Comparison of ENCODE assay signal across 8 cellular contexts in the genomic region with DNA sequence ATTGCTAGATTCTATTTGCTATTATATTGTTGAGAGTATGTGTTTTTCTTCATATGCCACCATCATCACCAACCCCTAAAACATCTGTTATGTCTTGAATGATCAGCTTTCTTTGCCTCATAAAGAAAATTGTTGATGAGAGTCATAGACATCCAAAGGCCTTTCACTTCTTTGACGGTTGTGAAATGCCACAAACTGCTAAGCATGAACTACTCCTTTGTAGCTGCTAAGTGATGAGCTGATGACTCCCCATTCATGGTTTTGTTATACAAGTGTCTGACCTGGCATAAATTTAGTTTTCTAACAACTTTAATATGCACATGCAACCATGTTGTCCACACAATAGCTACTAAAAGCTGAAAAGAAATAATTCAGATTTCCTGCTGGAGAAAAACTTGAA. TPM values are rescaled to one million over a fixed set of nuclear protein-coding genes. Genes with fewer than 3 reads are reported as not detected.
DNase-seq lines count a peak whose midpoint lies in the region; TF ChIP-seq lines count a peak whose summit lies in the region.
"Had no signal": no experiment of that assay in that cellular context is flagged by ENCODE, and none has a peak within 500 bp of the region (broad histone marks: within the 10 kb centered on the region; RNA-seq: fewer than 3 reads in every experiment).

No MANE protein-coding gene starts in this region.

- no peak overlapping the region for H3K27ac ChIP-seq in HEK293 (ENCODE audit: extremely low read depth, low read depth, low read length)
- no peak overlapping the region for H3K27ac ChIP-seq in SU-DHL-6 (ENCODE audit: low read depth, low read length)
- no peak overlapping the region for H3K27ac ChIP-seq in smooth muscle cell (ENCODE audit: low read depth)

- H3K9me2 ChIP-seq in SU-DHL-6 (replicated peaks; ENCODE audit: insufficient read depth, low read length) = no peaks in the 10 kb centered on the region

- no peaks in the 10 kb centered on the region for H4K20me1 ChIP-seq in SU-DHL-6 (ENCODE audit: low read depth, low read length)
- H4K20me1 ChIP-seq in smooth muscle cell (ENCODE audit: low read depth) = no peaks in the 10 kb centered on the region

- H3K9ac ChIP-seq in SU-DHL-6 (ENCODE audit: low read length) = peak overlapping the region; percentile 88
- no peak overlapping the region for H3K9ac ChIP-seq in smooth muscle cell (ENCODE audit: low read depth)

- H3K4me2 ChIP-seq in SU-DHL-6 (ENCODE audit: low read depth, low read length, poor library complexity, severe bottlenecking) (peak overlapping the region; percentile 70), smooth muscle cell (peak overlapping the region; percentile 80)

- CTCF ChIA-PET in HEK293 (lab: Yijun Ruan, JAX) = interaction anchor here (0.5 to 3.9 kb wide), 47 partner anchors 10 to 1532 kb away, joined by 3 to 84 read pairs (median 5); partner anchors contain the start of genes ARG1 and ENPP3

- TF ChIP-seq CTCF in HEK293 (tag by site-specific recombination; IDR thresholded peaks at IDR 0.05) = no peak
- TF ChIP-seq CTCF in SU-DHL-6 (IDR thresholded peaks at IDR 0.05; ENCODE audit: insufficient read depth, low read length, poor library complexity, severe bottlenecking) = no peak
- TF ChIP-seq CTCF in smooth muscle cell (IDR thresholded peaks at IDR 0.05; ENCODE audit: borderline replicate concordance, insufficient read depth, poor library complexity, severe bottlenecking) = no peak

- POLR2A ChIA-PET in HEK293 (lab: Yijun Ruan, JAX) = interaction anchor here (1.3 to 1.5 kb wide), 4 partner anchors 9 to 60 kb away, joined by 3 to 9 read pairs (median 4); no protein-coding TSS in a partner anchor

- H3F3A ChIP-seq in SU-DHL-6 (ENCODE audit: insufficient read depth) (no peaks in the 10 kb centered on the region), smooth muscle cell (ENCODE audit: low read depth) (no peaks in the 10 kb centered on the region)

- WGBS in smooth muscle cell (ENCODE audit: low lambda C conversion rate) = 62% methylated on average over 1 of the region's 1 CpG

- H3K9me3 ChIP-seq in HEK293 (ENCODE audit: control insufficient read depth, insufficient read depth, low read depth, low read length) = no peaks in the 10 kb centered on the region
- H3K9me3 ChIP-seq in SU-DHL-6 (ENCODE audit: insufficient read depth, low read length) = no peaks in the 10 kb centered on the region
- H3K9me3 ChIP-seq in smooth muscle cell (replicated peaks; ENCODE audit: low read depth) = no peaks in the 10 kb centered on the region

- H3K27me3 ChIP-seq in SU-DHL-6 (ENCODE audit: low read length) (no peaks in the 10 kb centered on the region), smooth muscle cell (ENCODE audit: low read depth) (no peaks in the 10 kb centered on the region)

- H3K4me3 ChIP-seq in HEK293 (ENCODE audit: low read depth, low read length) (no peak overlapping the region), SU-DHL-6 (ENCODE audit: insufficient read depth, low read length, poor library complexity, severe bottlenecking) (peak overlapping the region; percentile 47), smooth muscle cell (peak overlapping the region; percentile 89)

- H2AFZ ChIP-seq in SU-DHL-6 (ENCODE audit: low read depth, low read length, severe bottlenecking) = peak overlapping the region; percentile 94
- H2AFZ ChIP-seq in smooth muscle cell (ENCODE audit: low read depth) = peak overlapping the region; percentile 82

- H3K4me1 ChIP-seq in HEK293 (ENCODE audit: control insufficient read depth, insufficient read depth, low read length) (0 out of 2 replicates have a peak, but pooled peaks cover 4% of the 10 kb centered on the region), smooth muscle cell (ENCODE audit: low read depth) (peaks cover 7% of the 10 kb centered on the region)

- H3K36me3 ChIP-seq in HEK293 (ENCODE audit: control insufficient read depth in 2 of 2, insufficient read depth in 1 of 2, low read length in 2 of 2) = peaks cover 22 to 29% of the 10 kb centered on the region in 2 experiments
- H3K36me3 ChIP-seq in SU-DHL-6 (ENCODE audit: low read length) = peaks cover 23% of the 10 kb centered on the region; the same call in 1 of the 2 replicates
- H3K36me3 ChIP-seq in smooth muscle cell (ENCODE audit: low read depth) = peaks cover 8% of the 10 kb centered on the region

- DNase-seq in foreskin melanocyte (peak; percentile 83), smooth muscle cell (lab: John Stamatoyannopoulos, UW; ENCODE audit: unreplicated experiment) (no peak), HPDE6-E6E7 (ENCODE audit: extremely low spot score) (no peak), NCI-H1436 (lab: John Stamatoyannopoulos, UW) (no peak), NCI-H2029 treated with DMSO at 0.1 percent for 48 hours (lab: John Stamatoyannopoulos, UW) (no peak)

- H3K79me2 ChIP-seq in SU-DHL-6 (ENCODE audit: insufficient read depth, low read length) = peaks cover 26% of the 10 kb centered on the region
- H3K79me2 ChIP-seq in smooth muscle cell (ENCODE audit: low read depth) = peaks cover 20% of the 10 kb centered on the region

TF ChIP-seq in HEK293, 187 proteins besides CTCF, POLR2A, EP300 and RAD21:
- TF ChIP-seq PRDM1 (tag by site-specific recombination; IDR thresholded peaks at IDR 0.05) = peak; percentile 7; the same call in 1 of the 2 replicates
- TF ChIP-seq ZSCAN30 (tag by site-specific recombination; IDR thresholded peaks at IDR 0.05) = no peak

RNA-seq across cellular contexts. Expression of gene MED23, which starts 0.7 kb away (rescaled TPM):
- total RNA-seq in smooth muscle cell = 46.4 and 52.7 TPM in 2 replicates
- polyA plus RNA-seq in smooth muscle cell = 13.3 and 17.1 TPM in 2 replicates

RNA-seq across cellular contexts. Expression of gene ENPP3, which starts 8.4 kb away (rescaled TPM):
- total RNA-seq in smooth muscle cell = 0.18 and 0.63 TPM in 2 replicates
- 0.16 TPM in 1 of 2 replicates, not detected in the other for polyA plus RNA-seq in smooth muscle cell

RNA-seq across cellular contexts. Expression of gene ARG1, which starts 55.7 kb away (rescaled TPM):
- 1.3 TPM in 1 of 2 replicates, not detected in the other for total RNA-seq in smooth muscle cell
- 0.30 TPM in 1 of 2 replicates, not detected in the other for polyA plus RNA-seq in smooth muscle cell
- total RNA-seq: activated CD8-positive, alpha-beta memory T cell treated with anti-CD3 and anti-CD28 coated beads for 36 hours had no signal
